ENCODE assay signal across 6 cellular contexts in genomic region chr11:36218283-36218921, GRCh38.
"Had no signal": no experiment of that assay in that cellular context is flagged by ENCODE, and none has a peak within 500 bp of the region (broad histone marks: within the 10 kb centered on the region; RNA-seq: fewer than 3 reads in every experiment).

No MANE protein-coding gene starts in this region.

- H3K4me3 ChIP-seq: GM23338 had no signal

- ATAC-seq: GM23338 had no signal

- H2AFZ ChIP-seq: GM23338 had no signal

- DNase-seq: H9, HCEC 1CT had no signal

- H3K4me2 ChIP-seq: GM23338 had no signal

- FAIRE-seq: H1, H54, HTR-8/SVneo had no signal
